31 cellular contexts compared by ENCODE assay signal in the genomic region with DNA sequence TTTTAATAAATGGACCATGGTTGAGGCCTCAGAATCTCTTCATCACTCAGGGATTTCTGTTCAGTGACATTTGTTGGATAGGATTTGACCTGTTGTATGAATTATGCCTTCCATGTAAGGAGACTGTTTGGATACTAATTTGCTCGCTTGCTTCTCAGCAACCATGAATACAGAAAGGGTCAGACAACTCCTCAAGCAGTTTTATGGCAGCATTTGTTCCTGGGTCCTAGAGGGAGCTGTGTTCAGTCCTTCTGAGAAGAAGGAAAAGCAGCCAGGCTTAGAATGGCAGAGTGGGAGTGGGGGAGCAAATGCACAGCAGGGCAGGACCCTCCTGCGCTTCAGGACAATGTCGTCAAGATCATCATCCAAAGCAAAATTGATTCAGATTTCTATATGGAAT.
"Had no signal": no experiment of that assay in that cellular context is flagged by ENCODE, and none has a peak within 500 bp of the region (broad histone marks: within the 10 kb centered on the region; RNA-seq: fewer than 3 reads in every experiment).

No MANE protein-coding gene starts in this region.

- ATAC-seq: activated CD4-positive, CD25-positive, alpha-beta regulatory T cell treated with anti-CD3 and anti-CD28 coated beads, Interleukin-2, amount 50 U/mL, for 24 hours; gastroesophageal sphincter; left ventricle myocardium superior; psoas muscle had no signal

- H3K9me3 Mint-ChIP-seq: activated naive CD4-positive, alpha-beta T cell treated with anti-CD3 and anti-CD28 coated beads for 36 hours; activated naive CD8-positive, alpha-beta T cell treated with anti-CD3 and anti-CD28 coated beads, Interleukin-2, amount 10 ng/mL, durations not matched to agents 7 days and 5 days; activated T-helper 1 cell treated with anti-CD3 and anti-CD28 coated beads, Interleukin-12 subunit alpha, Interleukin-12 subunit beta, Interleukin-2, Interleukin-4 antibody, amounts not matched to agents 30 ng/mL and 10 ng/mL and 1 ng/mL, durations not matched to agents 14 hours and 24 hours and 36 hours; brain; T-helper 2 cell treated with Interferon-gamma antibody and Interleukin-4, amounts not matched to agents 5 μg/mL and 100 μg/mL, for 36 hours had no signal

- H3K4me1 ChIP-seq: ascending aorta, gastroesophageal sphincter, parathyroid adenoma, psoas muscle, sigmoid colon, transverse colon had no signal

- H3K4me2 ChIP-seq: hepatocyte, smooth muscle cell had no signal

- H3K36me3 ChIP-seq: ascending aorta, cardiac muscle cell, gastroesophageal sphincter, sigmoid colon, transverse colon had no signal

- DNase-seq: activated CD4-positive, alpha-beta T cell treated with anti-CD3 and anti-CD28 coated beads for 48 hours; activated CD4-positive, alpha-beta T cell treated with anti-CD3 and anti-CD28 coated beads, Interleukin-2, amount 50 U/mL, for 48 hours; activated CD8-positive, alpha-beta memory T cell treated with anti-CD3 and anti-CD28 coated beads, Interleukin-2, amount 50 U/mL, for 4 hours; activated effector memory CD4-positive, alpha-beta T cell treated with anti-CD3 and anti-CD28 coated beads, Interleukin-2, amount 50 U/mL, for 16 hours; activated naive CD4-positive, alpha-beta T cell treated with anti-CD3 and anti-CD28 coated beads for 36 hours; activated naive CD8-positive, alpha-beta T cell treated with anti-CD3 and anti-CD28 coated beads, Interleukin-2, amount 10 ng/mL, durations not matched to agents 7 days and 5 days; activated T-cell treated with anti-CD3 and anti-CD28 coated beads, Interleukin-2, amount 50 U/mL, for 1 hour; dorsolateral prefrontal cortex; effector memory CD4-positive, alpha-beta T cell; kidney glomerular epithelial cell; left ventricle myocardium superior; nephron progenitor cell; occipital lobe; psoas muscle; sigmoid colon; stimulated activated naive CD4-positive, alpha-beta T cell treated with Interleukin-2 at 50 U/mL for 16 hours; T-helper 1 cell; transverse colon had no signal

- FAIRE-seq: endothelial cell of umbilical vein had no signal

- H3K9ac ChIP-seq: parathyroid adenoma had no signal

- H3K27me3 Mint-ChIP-seq: brain had no signal

- H3K27me3 ChIP-seq: ascending aorta, cardiac muscle cell, gastroesophageal sphincter, hepatocyte, sigmoid colon, transverse colon had no signal

- H3K27ac Mint-ChIP-seq: activated naive CD4-positive, alpha-beta T cell treated with anti-CD3 and anti-CD28 coated beads for 36 hours; activated naive CD8-positive, alpha-beta T cell treated with anti-CD3 and anti-CD28 coated beads, Interleukin-2, amount 10 ng/mL, durations not matched to agents 7 days and 5 days; activated T-helper 1 cell treated with anti-CD3 and anti-CD28 coated beads, Interleukin-12 subunit alpha, Interleukin-12 subunit beta, Interleukin-2, Interleukin-4 antibody, amounts not matched to agents 30 ng/mL and 10 ng/mL and 1 ng/mL, durations not matched to agents 14 hours and 24 hours and 36 hours; brain; nephron progenitor cell; T-helper 2 cell treated with Interferon-gamma antibody and Interleukin-4, amounts not matched to agents 5 μg/mL and 100 μg/mL, for 36 hours had no signal

- H3K4me3 ChIP-seq: ascending aorta, cardiac muscle cell, coronary artery, dorsolateral prefrontal cortex, gastroesophageal sphincter, hepatocyte, psoas muscle, sigmoid colon, smooth muscle cell, transverse colon had no signal

- H3K4me3 Mint-ChIP-seq: activated naive CD4-positive, alpha-beta T cell treated with anti-CD3 and anti-CD28 coated beads for 36 hours; activated naive CD8-positive, alpha-beta T cell treated with anti-CD3 and anti-CD28 coated beads, Interleukin-2, amount 10 ng/mL, durations not matched to agents 7 days and 5 days; activated T-helper 1 cell treated with anti-CD3 and anti-CD28 coated beads, Interleukin-12 subunit alpha, Interleukin-12 subunit beta, Interleukin-2, Interleukin-4 antibody, amounts not matched to agents 30 ng/mL and 10 ng/mL and 1 ng/mL, durations not matched to agents 14 hours and 24 hours and 36 hours; brain; nephron progenitor cell; T-helper 2 cell treated with Interferon-gamma antibody and Interleukin-4, amounts not matched to agents 5 μg/mL and 100 μg/mL, for 36 hours had no signal

- H3K4me1 Mint-ChIP-seq: activated naive CD8-positive, alpha-beta T cell treated with anti-CD3 and anti-CD28 coated beads, Interleukin-2, amount 10 ng/mL, durations not matched to agents 7 days and 5 days; brain had no signal

- H3K36me3 Mint-ChIP-seq: activated naive CD8-positive, alpha-beta T cell treated with anti-CD3 and anti-CD28 coated beads, Interleukin-2, amount 10 ng/mL, durations not matched to agents 7 days and 5 days; brain had no signal

- H3K79me2 ChIP-seq: hepatocyte, parathyroid adenoma had no signal

- H2AFZ ChIP-seq: hepatocyte, parathyroid adenoma had no signal

- H3K27ac ChIP-seq: ascending aorta, cardiac muscle cell, coronary artery, dorsolateral prefrontal cortex, gastroesophageal sphincter, hepatocyte, parathyroid adenoma, psoas muscle, sigmoid colon, transverse colon, VCaP had no signal

- H3K9me3 ChIP-seq: ascending aorta, gastroesophageal sphincter, psoas muscle, sigmoid colon, transverse colon had no signal
